8 cellular contexts compared by ENCODE assay signal in genomic region chr20:815914-816606, GRCh38. TPM values are rescaled to one million over a fixed set of nuclear protein-coding genes. Genes with fewer than 3 reads are reported as not detected.
DNase-seq lines count a peak whose midpoint lies in the region; ATAC-seq and TF ChIP-seq lines count a peak whose summit lies in the region.

No MANE protein-coding gene starts in this region.

- no peak overlapping the region for H3K4me2 ChIP-seq in DOHH2 (ENCODE audit: low read length)
- no peak overlapping the region for H3K4me2 ChIP-seq in Loucy (ENCODE audit: low read depth, low read length, poor library complexity, severe bottlenecking)

- H3K9me2 ChIP-seq in DOHH2 (replicated peaks; ENCODE audit: control insufficient read depth, low read length) (no peaks in the 10 kb centered on the region), Loucy (replicated peaks; ENCODE audit: low read depth, low read length) (no peaks in the 10 kb centered on the region)

- H3K27me3 ChIP-seq in DOHH2 (ENCODE audit: control insufficient read depth, low read length) (no peaks in the 10 kb centered on the region), Loucy (ENCODE audit: insufficient read depth, low read length, poor library complexity, severe bottlenecking) (no peaks in the 10 kb centered on the region)

- no peaks in the 10 kb centered on the region for H3K4me1 ChIP-seq in DOHH2 (ENCODE audit: control insufficient read depth, low read length)
- no peaks in the 10 kb centered on the region for H3K4me1 ChIP-seq in Loucy (ENCODE audit: insufficient read depth, low read length, poor library complexity, severe bottlenecking)

- no peaks in the 10 kb centered on the region for H3F3A ChIP-seq in DOHH2 (ENCODE audit: control insufficient read depth, insufficient read depth)
- no peaks in the 10 kb centered on the region for H3F3A ChIP-seq in Loucy (ENCODE audit: low read depth)

- H3K36me3 Mint-ChIP-seq in glutamatergic neuron (ENCODE audit: unreplicated experiment) = no peaks in the 10 kb centered on the region

- H3K79me2 ChIP-seq in DOHH2 (ENCODE audit: control insufficient read depth, low read length) (no peaks in the 10 kb centered on the region), Loucy (ENCODE audit: insufficient read depth, low read length) (no peaks in the 10 kb centered on the region)

- no peak overlapping the region for H3K4me3 Mint-ChIP-seq in glutamatergic neuron (ENCODE audit: unreplicated experiment)

- H3K9me3 ChIP-seq in DOHH2 (ENCODE audit: control insufficient read depth, insufficient read depth, low read length) = no peaks in the 10 kb centered on the region; the same call in 1 of the 2 replicates
- H3K9me3 ChIP-seq in Loucy (ENCODE audit: insufficient read depth, low read depth, low read length) = no peaks in the 10 kb centered on the region

- H3K4me3 ChIP-seq in DOHH2 (ENCODE audit: low read length) (no peak overlapping the region), Loucy (ENCODE audit: low read length, poor library complexity, severe bottlenecking) (no peak overlapping the region)

- DNase-seq in SHP77 treated with DMSO at 0.1 percent for 48 hours (lab: John Stamatoyannopoulos, UW) (peak; percentile 46), glutamatergic neuron (peak; percentile 78), posterior cingulate gyrus (peak in 9 of 10 donors; percentile 42 to 93 (median 62))
- peak; percentile 41 for DNase-seq in activated gamma-delta T cell treated with anti-CD3 and anti-CD28 coated beads, Interleukin-2, amount 50 U/mL, for 16 hours (ENCODE audit: low read depth)

- intact Hi-C loops in posterior cingulate gyrus (cut with DNase I) = loop anchor here (1.0 to 10.0 kb wide), 2 partner anchors 140 to 289 kb away; no protein-coding TSS in a partner anchor

- no peak for ATAC-seq in GM21786 (IDR thresholded peaks at IDR 0.05; ENCODE audit: unreplicated experiment)
- no peak for ATAC-seq in HG03457 (IDR thresholded peaks at IDR 0.05; ENCODE audit: unreplicated experiment)

- H3K9ac ChIP-seq in Loucy (ENCODE audit: low read depth, low read length, poor library complexity, severe bottlenecking) = no peak overlapping the region

- H3K9me3 Mint-ChIP-seq in glutamatergic neuron (ENCODE audit: unreplicated experiment) = peaks cover 5% of the 10 kb centered on the region

- peak overlapping the region; percentile 48 for H3K27ac Mint-ChIP-seq in glutamatergic neuron (ENCODE audit: unreplicated experiment)

- TF ChIP-seq CTCF in DOHH2 (IDR thresholded peaks at IDR 0.05; ENCODE audit: low read depth, low read length, poor library complexity, severe bottlenecking) (peak; percentile 98), Loucy (conservative IDR thresholded peaks at IDR 0.05; ENCODE audit: low read length) (peak; percentile 99), glutamatergic neuron (IDR thresholded peaks at IDR 0.05; ENCODE audit: partially characterized antibody, unreplicated experiment) (peak; percentile 99)

- no peaks in the 10 kb centered on the region for H3K36me3 ChIP-seq in DOHH2 (ENCODE audit: control insufficient read depth, low read length)
- H3K36me3 ChIP-seq in Loucy (ENCODE audit: insufficient read depth, low read length) = no peaks in the 10 kb centered on the region

- no peak overlapping the region for H2AFZ ChIP-seq in Loucy (ENCODE audit: low read length)

- H4K20me1 ChIP-seq in DOHH2 (ENCODE audit: control insufficient read depth, insufficient read depth, low read depth, low read length) (no peaks in the 10 kb centered on the region), Loucy (ENCODE audit: insufficient read depth, low read length, poor library complexity, severe bottlenecking) (no peaks in the 10 kb centered on the region)

- H3K4me1 Mint-ChIP-seq in glutamatergic neuron (ENCODE audit: low read depth, unreplicated experiment) = peaks cover 12% of the 10 kb centered on the region

- no peak overlapping the region for H3K27ac ChIP-seq in DOHH2 (ENCODE audit: low read depth, low read length)

- H3K27me3 Mint-ChIP-seq in glutamatergic neuron (ENCODE audit: unreplicated experiment) = peaks cover 6% of the 10 kb centered on the region

RNA-seq across cellular contexts. Expression of gene FAM110A, which starts 17.5 kb away (rescaled TPM):
- total RNA-seq in glutamatergic neuron (ENCODE audit: unreplicated experiment) = 152 TPM

RNA-seq across cellular contexts. Expression of gene SLC52A3, which starts 47.8 kb away (rescaled TPM):
- total RNA-seq in glutamatergic neuron (ENCODE audit: unreplicated experiment) = not detected
